10 cellular contexts compared by ENCODE assay signal in genomic region chr11:5620606-5621521, GRCh38. TPM values are rescaled to one million over a fixed set of nuclear protein-coding genes. Genes with fewer than 3 reads are reported as not detected.
DNase-seq lines count a peak whose midpoint lies in the region; TF ChIP-seq lines count a peak whose summit lies in the region.
"Had no signal": no experiment of that assay in that cellular context is flagged by ENCODE, and none has a peak within 500 bp of the region (broad histone marks: within the 10 kb centered on the region; RNA-seq: fewer than 3 reads in every experiment).

No MANE protein-coding gene starts in this region.

- DNase-seq in dermis blood vessel endothelial cell (peak; percentile 91), lung microvascular endothelial cell (ENCODE audit: low read depth in 2 of 2) (peak; percentile 43 to 92), HEK293T (ENCODE audit: extremely low spot score) (no peak), NCI-H524 (lab: John Stamatoyannopoulos, UW) (no peak), DMS114 treated with DMSO at 0.1 percent for 48 hours (lab: John Stamatoyannopoulos, UW; ENCODE audit: unreplicated experiment) (no peak)
- no peak for DNase-seq in CD4-positive, alpha-beta memory T cell
- DNase-seq: substantia nigra had no signal

- no peaks in the 10 kb centered on the region for H3K36me3 ChIP-seq in ACC112 (ENCODE audit: insufficient read depth, low read length)
- no peaks in the 10 kb centered on the region for H3K36me3 ChIP-seq in HUES48 (ENCODE audit: control insufficient read depth, insufficient read depth, low read length)
- H3K36me3 ChIP-seq in CD4-positive, alpha-beta memory T cell (ENCODE audit: insufficient read depth, low read length): no peaks in the 10 kb centered on the region

- intact Hi-C loops in CD4-positive, alpha-beta memory T cell (cut with micrococcal nuclease): no loop called here

- H3K36me3 Mint-ChIP-seq in CD4-positive, alpha-beta memory T cell: peaks cover 0 to 8% of the 10 kb centered on the region in 2 donors

- H3K9ac ChIP-seq in HUES48 (ENCODE audit: low read depth, low read length): no peak overlapping the region

- H3K4me3 Mint-ChIP-seq in CD4-positive, alpha-beta memory T cell: no peak overlapping the region

- H3K27me3 ChIP-seq in ACC112 (ENCODE audit: insufficient read depth, low read length): no peaks in the 10 kb centered on the region
- no peaks in the 10 kb centered on the region for H3K27me3 ChIP-seq in HUES48 (ENCODE audit: control insufficient read depth, insufficient read depth, low read length)
- H3K27me3 ChIP-seq in CD4-positive, alpha-beta memory T cell (ENCODE audit: insufficient read depth, low read length): no peaks in the 10 kb centered on the region

- H3K79me2 ChIP-seq in ACC112 (ENCODE audit: control insufficient read depth, insufficient read depth, low read length, unreplicated experiment): peaks cover 13% of the 10 kb centered on the region

- no peaks in the 10 kb centered on the region for H3K9me3 Mint-ChIP-seq in CD4-positive, alpha-beta memory T cell

- no peaks in the 10 kb centered on the region for H3K9me3 ChIP-seq in HUES48 (ENCODE audit: control insufficient read depth, insufficient read depth, low read length)
- H3K9me3 ChIP-seq in CD4-positive, alpha-beta memory T cell (ENCODE audit: control insufficient read depth in 1 of 2, low read length in 2 of 2): no peaks in the 10 kb centered on the region

- H3K27ac ChIP-seq in ACC112 (ENCODE audit: low read depth, low read length) (peak overlapping the region; percentile 95), HUES48 (ENCODE audit: low read depth, low read length) (peak overlapping the region; percentile 32)
- no peak overlapping the region for H3K27ac ChIP-seq in CD4-positive, alpha-beta memory T cell (ENCODE audit: low read depth, low read length)

- POLR2A ChIA-PET in HEK293T (lab: Yijun Ruan, JAX): interaction anchor here (0.9 kb wide), 1 partner anchor 15 kb away, joined by 3 read pairs; no protein-coding TSS in a partner anchor
- POLR2A ChIA-PET in CD4-positive, alpha-beta memory T cell (lab: Charles Lee; ENCODE audit: partially characterized antibody): interaction anchor here (2.2 kb wide), 1 partner anchor 64 kb away, joined by 4 read pairs; the partner anchor contains the start of gene TRIM5

- peaks cover 51% of the 10 kb centered on the region for H3K4me1 ChIP-seq in ACC112 (ENCODE audit: control insufficient read depth, insufficient read depth, low read length, unreplicated experiment)
- H3K4me1 ChIP-seq in HUES48 (ENCODE audit: control insufficient read depth, insufficient read depth, low read length): peaks cover 30% of the 10 kb centered on the region
- peaks cover 18% of the 10 kb centered on the region for H3K4me1 ChIP-seq in CD4-positive, alpha-beta memory T cell (ENCODE audit: insufficient read depth, low read length)

- peaks cover 17 to 25% (median 21%) of the 10 kb centered on the region in 4 donors for H3K4me1 Mint-ChIP-seq in CD4-positive, alpha-beta memory T cell

- CTCF ChIA-PET in HEK293T (lab: Yijun Ruan, JAX): no interaction called here
- CTCF ChIA-PET in CD4-positive, alpha-beta memory T cell (lab: Charles Lee; ENCODE audit: partially characterized antibody): interaction anchor here (0.7 to 1.2 kb wide), 3 partner anchors 14 to 70 kb away, joined by 3 to 5 read pairs (median 3); partner anchors contain the start of gene TRIM5

- H2AFZ ChIP-seq in ACC112 (ENCODE audit: low read length, unreplicated experiment): peak overlapping the region; percentile 46

- H3K4me3 ChIP-seq in ACC112 (ENCODE audit: low read depth, low read length): peak overlapping the region; percentile 67
- H3K4me3 ChIP-seq in HUES48 (ENCODE audit: low read depth, low read length): no peak overlapping the region
- no peak overlapping the region for H3K4me3 ChIP-seq in CD4-positive, alpha-beta memory T cell (ENCODE audit: low read length in 2 of 2)

- H3K27ac Mint-ChIP-seq in CD4-positive, alpha-beta memory T cell: peak overlapping the region in 1 of 7 donors; percentile 36

- no peaks in the 10 kb centered on the region for H3K27me3 Mint-ChIP-seq in CD4-positive, alpha-beta memory T cell

TF ChIP-seq in HEK293T, 16 proteins besides CTCF, POLR2A, EP300 and RAD21:
- no peak for TF ChIP-seq FOXM1 (IDR thresholded peaks at IDR 0.05; ENCODE audit: borderline replicate concordance)
- no peak for TF ChIP-seq CTBP1 (IDR thresholded peaks at IDR 0.05; ENCODE audit: borderline replicate concordance)
- TF ChIP-seq BHLHE40 (IDR thresholded peaks at IDR 0.05; ENCODE audit: borderline replicate concordance): no peak
- no peak for TF ChIP-seq ELF4 (IDR thresholded peaks at IDR 0.05)
- no peak for TF ChIP-seq SUZ12 (IDR thresholded peaks at IDR 0.05)
- TF ChIP-seq TARDBP (IDR thresholded peaks at IDR 0.05): no peak
- no peak for TF ChIP-seq SP1 (IDR thresholded peaks at IDR 0.05)
- TF ChIP-seq HDGF (IDR thresholded peaks at IDR 0.05; ENCODE audit: borderline replicate concordance): no peak
- no peak for TF ChIP-seq ARNT (IDR thresholded peaks at IDR 0.05)
- TF ChIP-seq, protein P1, sequence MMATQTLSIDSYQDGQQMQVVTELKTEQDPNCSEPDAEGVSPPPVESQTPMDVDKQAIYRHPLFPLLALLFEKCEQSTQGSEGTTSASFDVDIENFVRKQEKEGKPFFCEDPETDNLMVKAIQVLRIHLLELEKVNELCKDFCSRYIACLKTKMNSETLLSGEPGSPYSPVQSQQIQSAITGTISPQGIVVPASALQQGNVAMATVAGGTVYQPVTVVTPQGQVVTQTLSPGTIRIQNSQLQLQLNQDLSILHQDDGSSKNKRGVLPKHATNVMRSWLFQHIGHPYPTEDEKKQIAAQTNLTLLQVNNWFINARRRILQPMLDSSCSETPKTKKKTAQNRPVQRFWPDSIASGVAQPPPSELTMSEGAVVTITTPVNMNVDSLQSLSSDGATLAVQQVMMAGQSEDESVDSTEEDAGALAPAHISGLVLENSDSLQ (IDR thresholded peaks at IDR 0.05): no peak
- no peak for TF ChIP-seq L3MBTL2 (conservative IDR thresholded peaks at IDR 0.05)
- TF ChIP-seq NFRKB (IDR thresholded peaks at IDR 0.05): no peak
- no peak for TF ChIP-seq ZNF384 (IDR thresholded peaks at IDR 0.05)

RNA-seq across cellular contexts. Expression of gene TRIM34, which starts 3.9 kb away (rescaled TPM):
- total RNA-seq in dermis blood vessel endothelial cell (16.3 and 17.0 TPM in 2 replicates), lung microvascular endothelial cell (8.5 and 9.4 TPM in 2 replicates)
- 10 to 100 TPM; 10.4 to 11.6 TPM for total RNA-seq in CD4-positive, alpha-beta memory T cell
- polyA plus RNA-seq in CD4-positive, alpha-beta memory T cell: 10 to 100 TPM in 1 of 2 donors, 1 to 10 TPM in 1; 9.6 to 20.2 TPM

RNA-seq across cellular contexts. Expression of gene TRIM6, which starts 24.4 kb away (rescaled TPM):
- total RNA-seq in dermis blood vessel endothelial cell (1.0 and 3.3 TPM in 2 replicates), lung microvascular endothelial cell (0.99 and 3.3 TPM in 2 replicates)
- not detected for total RNA-seq in CD4-positive, alpha-beta memory T cell
- polyA plus RNA-seq in CD4-positive, alpha-beta memory T cell: not detected

RNA-seq across cellular contexts. Expression of gene OR52B6, which starts 40.2 kb away (rescaled TPM):
- total RNA-seq in dermis blood vessel endothelial cell (not detected in 2 replicates), lung microvascular endothelial cell (not detected in 2 replicates)
- total RNA-seq in CD4-positive, alpha-beta memory T cell: not detected
- polyA plus RNA-seq in CD4-positive, alpha-beta memory T cell: not detected
- total RNA-seq: epithelial cell of proximal tubule had no signal

Comparison
In these comparisons a context has a peak if more than half of its experiments do, and no peak if none do; other contexts are left out.
1. DNase-seq: peak in dermis blood vessel endothelial cell (single experiment) and lung microvascular endothelial cell (2 of 2); none in HEK293T (single experiment), NCI-H524 (0 of 2), CD4-positive, alpha-beta memory T cell (0 of 5) and DMS114 treated with DMSO at 0.1 percent for 48 hours (single experiment).